In the genomic region with DNA sequence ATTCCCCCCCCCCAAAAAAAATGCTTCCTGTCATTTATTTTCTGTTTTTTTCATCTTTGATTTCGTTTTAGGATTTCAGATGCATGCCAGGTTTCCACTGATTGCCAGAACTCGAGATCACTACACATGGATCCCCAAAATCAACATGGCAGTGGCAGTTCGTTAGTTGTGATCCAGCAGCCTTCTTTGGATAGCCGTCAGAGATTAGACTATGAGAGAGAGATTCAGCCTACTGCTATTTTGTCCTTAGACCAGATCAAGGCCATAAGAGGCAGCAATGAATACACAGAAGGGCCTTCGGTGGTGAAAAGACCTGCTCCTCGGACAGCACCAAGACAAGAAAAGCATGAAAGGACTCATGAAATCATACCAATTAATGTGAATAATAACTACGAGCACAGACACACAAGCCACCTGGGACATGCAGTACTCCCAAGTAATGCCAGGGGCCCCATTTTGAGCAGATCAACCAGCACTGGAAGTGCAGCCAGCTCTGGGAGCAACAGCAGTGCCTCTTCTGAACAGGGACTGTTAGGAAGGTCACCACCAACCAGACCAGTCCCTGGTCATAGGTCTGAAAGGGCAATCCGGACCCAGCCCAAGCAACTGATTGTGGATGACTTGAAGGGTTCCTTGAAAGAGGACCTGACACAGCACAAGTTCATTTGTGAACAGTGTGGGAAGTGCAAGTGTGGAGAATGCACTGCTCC, we compare ENCODE assay signal across 12 cellular contexts. TPM values are rescaled to one million over a fixed set of nuclear protein-coding genes. Genes with fewer than 3 reads are reported as not detected.
DNase-seq lines count a peak whose midpoint lies in the region; ATAC-seq and TF ChIP-seq lines count a peak whose summit lies in the region.
"Had no signal": no experiment of that assay in that cellular context is flagged by ENCODE, and none has a peak within 500 bp of the region (broad histone marks: within the 10 kb centered on the region; RNA-seq: fewer than 3 reads in every experiment).

No MANE protein-coding gene starts in this region.

- H3K9me3 ChIP-seq in left ventricle myocardium inferior (replicated peaks), result no peaks in the 10 kb centered on the region
- H3K9me3 ChIP-seq in vagina, result no peaks in the 10 kb centered on the region
- H3K9me3 ChIP-seq: BLaER1 treated with 17β-estradiol and CSF1 and Interleukin-3, amounts not matched to agents 10 nM and 100 nM had no signal

- H3K27me3 ChIP-seq in left ventricle myocardium inferior (ENCODE audit: low read depth) (no peaks in the 10 kb centered on the region), vagina (no peaks in the 10 kb centered on the region)

- TF ChIP-seq CTCF in left ventricle myocardium inferior (IDR thresholded peaks at IDR 0.05; ENCODE audit: borderline replicate concordance), result no peak
- TF ChIP-seq CTCF in endothelial cell (IDR thresholded peaks at IDR 0.05; ENCODE audit: unreplicated experiment), result no peak
- no peak for TF ChIP-seq CTCF in neural crest cell (conservative IDR thresholded peaks at IDR 0.05)
- no peak for TF ChIP-seq CTCF in vagina (IDR thresholded peaks at IDR 0.05)

- H3K36me3 ChIP-seq in left ventricle myocardium inferior, result peaks cover 59% of the 10 kb centered on the region
- H3K36me3 ChIP-seq in vagina, result peaks cover 0 to 10% of the 10 kb centered on the region in 2 donors

- H3K9me3 Mint-ChIP-seq in endothelial cell (ENCODE audit: unreplicated experiment) (no peaks in the 10 kb centered on the region), neural crest cell (no peaks in the 10 kb centered on the region)

- no peak for DNase-seq in left ventricle myocardium inferior
- DNase-seq in left cardiac atrium, result no peak
- DNase-seq in endothelial cell (ENCODE audit: low spot score), result no peak
- DNase-seq in neural crest cell (ENCODE audit: low read depth, low spot score), result no peak
- no peak for DNase-seq in vagina (ENCODE audit: extremely low spot score in 2 of 2)
- no peak for DNase-seq in stimulated activated CD4-positive, alpha-beta T cell treated with anti-CD3 and anti-CD28 coated beads, Interleukin-12 subunit alpha, Interleukin-12 subunit beta, amount 100 ng/mL, for 4 hours
- no peak for DNase-seq in NCI-H187 treated with DMSO at 0.1 percent for 48 hours (lab: John Stamatoyannopoulos, UW)
- no peak for DNase-seq in head of caudate nucleus
- DNase-seq: caudate nucleus; NCI-H524 treated with DMSO at 0.1 percent for 48 hours; stimulated activated CD4-positive, alpha-beta T cell treated with anti-CD3 and anti-CD28 coated beads, Interleukin-2, amount 100 ng/mL, for 24 hours had no signal

- intact Hi-C loops in left ventricle myocardium inferior (cut with micrococcal nuclease) (loop anchor here (10.0 kb wide), 1 partner anchor 263 kb away; no protein-coding TSS in a partner anchor), left cardiac atrium (cut with DNase I) (loop anchor here (5.0 to 10.0 kb wide), 3 partner anchors 153 to 253 kb away; no protein-coding TSS in a partner anchor), vagina (cut with DNase I) (no loop called here), head of caudate nucleus (cut with DNase I) (no loop called here)

- TF ChIP-seq POLR2A in vagina (IDR thresholded peaks at IDR 0.05), result no peak

- H3K36me3 Mint-ChIP-seq in endothelial cell (ENCODE audit: low read depth, unreplicated experiment), result peaks cover 32% of the 10 kb centered on the region
- H3K36me3 Mint-ChIP-seq in neural crest cell (ENCODE audit: low read depth), result peaks cover 39% of the 10 kb centered on the region

- H3K4me1 Mint-ChIP-seq in endothelial cell (ENCODE audit: unreplicated experiment), result peaks cover 38% of the 10 kb centered on the region
- H3K4me1 Mint-ChIP-seq in neural crest cell, result peaks cover 65% of the 10 kb centered on the region

- no peak for ATAC-seq in left cardiac atrium

- H3K4me1 ChIP-seq in left ventricle myocardium inferior (peaks cover 89% of the 10 kb centered on the region), vagina (peaks cover 60% of the 10 kb centered on the region)

- no peak overlapping the region for H3K27ac Mint-ChIP-seq in endothelial cell (ENCODE audit: unreplicated experiment)
- H3K27ac Mint-ChIP-seq in neural crest cell (ENCODE audit: unreplicated experiment), result peak overlapping the region; percentile 91

- H3K4me3 Mint-ChIP-seq in endothelial cell (ENCODE audit: unreplicated experiment), result peak overlapping the region; percentile 87
- H3K4me3 Mint-ChIP-seq in neural crest cell, result peak overlapping the region; percentile 98

- H3K27ac ChIP-seq in left ventricle myocardium inferior (replicated peaks) (peak overlapping the region; percentile 95), vagina (peak overlapping the region; percentile 97)
- H3K27ac ChIP-seq: BLaER1 treated with 17β-estradiol and CSF1 and Interleukin-3, amounts not matched to agents 10 nM and 100 nM had no signal

- H3K4me3 ChIP-seq in left ventricle myocardium inferior (peak overlapping the region; percentile 87), vagina (peak overlapping the region; percentile 42 to 89)
- H3K4me3 ChIP-seq: BLaER1 treated with 17β-estradiol and CSF1 and Interleukin-3, amounts not matched to agents 10 nM and 100 nM had no signal

- peaks cover 17% of the 10 kb centered on the region for H3K27me3 Mint-ChIP-seq in endothelial cell (ENCODE audit: unreplicated experiment)
- peaks cover 5% of the 10 kb centered on the region for H3K27me3 Mint-ChIP-seq in neural crest cell (ENCODE audit: low read depth)

RNA-seq across cellular contexts. Expression of gene SPRY1, which starts 5.0 kb away (rescaled TPM):
- total RNA-seq in left ventricle myocardium inferior, result 39.7 TPM
- total RNA-seq in left cardiac atrium, result 10 to 100 TPM; 59.6 to 89.9 TPM
- total RNA-seq in endothelial cell (ENCODE audit: unreplicated experiment), result 58.3 TPM
- 125 and 134 TPM in 2 replicates for total RNA-seq in neural crest cell
- 185 TPM for total RNA-seq in vagina

Comparison
In these comparisons a context has a peak if more than half of its experiments do, and no peak if none do; other contexts are left out.
1. intact Hi-C loops: an anchor here in left ventricle myocardium inferior (10.0 kb wide) and left cardiac atrium (5.0 to 10.0 kb wide); none called in vagina and head of caudate nucleus.